In genomic region chr12:84842406-84843013, GRCh38 we compare ENCODE assay signal across 8 cellular contexts.
DNase-seq lines count a peak whose midpoint lies in the region; ATAC-seq, FAIRE-seq and TF ChIP-seq lines count a peak whose summit lies in the region.

No MANE protein-coding gene starts in this region.

- no peak overlapping the region for H3K27ac ChIP-seq in colonic mucosa

- FAIRE-seq in D721Med (lab: Jason Lieb, UNC) (peak; percentile 66), GM12891 (lab: Jason Lieb, UNC) (no peak)

- H3K4me3 ChIP-seq in colonic mucosa, result no peak overlapping the region

- H3K27me3 ChIP-seq in colonic mucosa, result no peaks in the 10 kb centered on the region

- intact Hi-C loops in colonic mucosa (cut with DNase I), result no loop called here

- H3K4me1 Mint-ChIP-seq in naive B cell, result no peaks in the 10 kb centered on the region

- no peak for TF ChIP-seq POLR2A in GM12891 (IDR thresholded peaks at IDR 0.05; ENCODE audit: low read depth, low read length)

- TF ChIP-seq CTCF in D721Med (IDR thresholded peaks at IDR 0.05; ENCODE audit: insufficient read depth, missing control alignments) (peak; percentile 85), colonic mucosa (IDR thresholded peaks at IDR 0.05) (peak; percentile 58)

- H3K4me3 Mint-ChIP-seq in naive B cell, result no peak overlapping the region

- ATAC-seq in GM19468 (IDR thresholded peaks at IDR 0.05; ENCODE audit: extremely low read depth, unreplicated experiment), result peak; percentile 37
- ATAC-seq in HG03469 (IDR thresholded peaks at IDR 0.05; ENCODE audit: unreplicated experiment), result peak; percentile 91
- ATAC-seq in naive B cell (ENCODE audit: low read depth in 2 of 2), result no peak

- H3K9me3 Mint-ChIP-seq in naive B cell, result no peaks in the 10 kb centered on the region

- H3K27ac Mint-ChIP-seq in naive B cell, result no peak overlapping the region

- DNase-seq in D721Med (ENCODE audit: insufficient read length, low spot score), result peak; percentile 5
- DNase-seq in NCI-H82 treated with DMSO at 0.1 percent for 48 hours (lab: John Stamatoyannopoulos, UW; ENCODE audit: unreplicated experiment), result peak; percentile 45
- no peak for DNase-seq in colonic mucosa
- DNase-seq in naive B cell, result peak; percentile 2
- DNase-seq in GM12891 (ENCODE audit: insufficient read length, low spot score), result no peak
- DNase-seq in stimulated activated CD4-positive, alpha-beta T cell treated with anti-CD3 and anti-CD28 coated beads, Interleukin-15, amount 100 ng/mL, for 24 hours, result no peak

- peaks cover 0 to 5% (median 0%) of the 10 kb centered on the region in 3 donors for H3K27me3 Mint-ChIP-seq in naive B cell

- H3K9ac ChIP-seq in colonic mucosa (ENCODE audit: low read depth in 2 of 2, low read length in 2 of 2), result no peak overlapping the region

- H3K36me3 Mint-ChIP-seq in naive B cell, result no peaks in the 10 kb centered on the region

- H3K9me3 ChIP-seq in colonic mucosa, result no peaks in the 10 kb centered on the region

- no peaks in the 10 kb centered on the region for H3K4me1 ChIP-seq in colonic mucosa

- no peaks in the 10 kb centered on the region for H3K36me3 ChIP-seq in colonic mucosa

TF ChIP-seq in GM12891, 5 proteins besides CTCF, POLR2A, EP300 and RAD21:
- TF ChIP-seq PAX5 (IDR thresholded peaks at IDR 0.05; ENCODE audit: insufficient read depth, low read length, severe bottlenecking) (no peak), TAF1 (IDR thresholded peaks at IDR 0.05; ENCODE audit: low read depth, low read length) (no peak), SPI1 (IDR thresholded peaks at IDR 0.05; ENCODE audit: low read depth, low read length) (no peak), POU2F2 (IDR thresholded peaks at IDR 0.05; ENCODE audit: low read depth, low read length) (no peak), POLR2AphosphoS5 (IDR thresholded peaks at IDR 0.05; ENCODE audit: low read depth, low read length) (no peak)

Comparison
In these comparisons a context has a peak if more than half of its experiments do, and no peak if none do; other contexts are left out.
1. DNase-seq: peak in D721Med (single experiment), NCI-H82 treated with DMSO at 0.1 percent for 48 hours (single experiment) and naive B cell (single experiment); none in colonic mucosa (single experiment), GM12891 (single experiment) and stimulated activated CD4-positive, alpha-beta T cell treated with anti-CD3 and anti-CD28 coated beads, Interleukin-15, amount 100 ng/mL, for 24 hours (single experiment).
2. ATAC-seq: peak in GM19468 (single experiment) and HG03469 (single experiment); none in naive B cell (0 of 2).